In genomic region chr19:18293642-18294466, GRCh38 we compare ENCODE assay signal across 8 cellular contexts. TPM values are rescaled to one million over a fixed set of nuclear protein-coding genes. Genes with fewer than 3 reads are reported as not detected.
DNase-seq lines count a peak whose midpoint lies in the region; TF ChIP-seq lines count a peak whose summit lies in the region.

No MANE protein-coding gene starts in this region.

- H3K36me3 Mint-ChIP-seq in MCF 10A (ENCODE audit: insufficient read depth, unreplicated experiment): peaks cover 6% of the 10 kb centered on the region

- H3K4me2 ChIP-seq in mammary epithelial cell (ENCODE audit: insufficient read depth, low read depth, low read length): no peak overlapping the region

- H3K9ac ChIP-seq in mammary epithelial cell (ENCODE audit: insufficient read depth, low read length): no peak overlapping the region
- H3K9ac ChIP-seq in mucosa of stomach (ENCODE audit: low read length): peak overlapping the region; percentile 96

- no peaks in the 10 kb centered on the region for H3K27me3 Mint-ChIP-seq in MCF 10A (ENCODE audit: insufficient read depth, unreplicated experiment)

- no peaks in the 10 kb centered on the region for H4K20me1 ChIP-seq in mammary epithelial cell (ENCODE audit: insufficient read depth, low read length)

- no peaks in the 10 kb centered on the region for H3K9me3 Mint-ChIP-seq in MCF 10A (ENCODE audit: unreplicated experiment)

- peak overlapping the region; percentile 78 for H3K4me3 Mint-ChIP-seq in MCF 10A (ENCODE audit: unreplicated experiment)

- DNase-seq in MCF 10A (ENCODE audit: unreplicated experiment): no peak
- no peak for DNase-seq in mammary epithelial cell
- DNase-seq in brain microvascular endothelial cell: no peak
- no peak for DNase-seq in uterus
- no peak for DNase-seq in CD1c-positive myeloid dendritic cell (ENCODE audit: extremely low spot score)
- no peak for DNase-seq in NCI-H2171 (lab: John Stamatoyannopoulos, UW)
- no peak for DNase-seq in NCI-H1048 (lab: John Stamatoyannopoulos, UW)

- H3K4me3 ChIP-seq in mammary epithelial cell (replicated peaks in 1 of 3; ENCODE audit: insufficient read depth in 1 of 3, low read depth in 2 of 3, low read length in 3 of 3): no peak overlapping the region
- H3K4me3 ChIP-seq in brain microvascular endothelial cell (ENCODE audit: low read depth, low read length): peak overlapping the region; percentile 65
- no peak overlapping the region for H3K4me3 ChIP-seq in mucosa of stomach (ENCODE audit: low read length)
- H3K4me3 ChIP-seq in uterus: no peak overlapping the region

- no peak for TF ChIP-seq POLR2A in uterus (IDR thresholded peaks at IDR 0.05)

- H3K27ac ChIP-seq in mammary epithelial cell (ENCODE audit: insufficient read depth, low read depth, low read length) (no peak overlapping the region), brain microvascular endothelial cell (peak overlapping the region; percentile 96), uterus (peak overlapping the region; percentile 95 to 99)

- dilution Hi-C loops in mammary epithelial cell (cut with HindIII; ENCODE audit: low sequenced_read_pairs): no loop called here

- H3K9me3 ChIP-seq in mammary epithelial cell (replicated peaks; ENCODE audit: insufficient read depth, low read length): no peaks in the 10 kb centered on the region
- no peaks in the 10 kb centered on the region for H3K9me3 ChIP-seq in mucosa of stomach (ENCODE audit: control insufficient read depth, low read length)
- H3K9me3 ChIP-seq in uterus: no peaks in the 10 kb centered on the region

- CTCF ChIA-PET in MCF 10A (lab: Yijun Ruan, JAX) (interaction anchor here (0.7 to 2.7 kb wide), 4 partner anchors 8 to 34 kb away, joined by 3 to 15 read pairs (median 12); partner anchors contain the start of gene LSM4), mammary epithelial cell (lab: Charles Lee; ENCODE audit: low non-redundant PET) (no interaction called here)

- TF ChIP-seq CTCF in MCF 10A (IDR thresholded peaks at IDR 0.05; ENCODE audit: unreplicated experiment) (no peak), mammary epithelial cell (conservative IDR thresholded peaks at IDR 0.05 in 1 of 2, IDR thresholded peaks at IDR 0.05 in 1 of 2; ENCODE audit: extremely low read depth in 1 of 2, insufficient read depth in 1 of 2, low read depth in 1 of 2, low read length in 2 of 2) (no peak), brain microvascular endothelial cell (IDR thresholded peaks at IDR 0.05; ENCODE audit: low read depth, low read length, missing control alignments) (no peak), uterus (IDR thresholded peaks at IDR 0.05) (no peak)

- H3K4me1 Mint-ChIP-seq in MCF 10A (ENCODE audit: insufficient read depth, unreplicated experiment): peaks cover 19% of the 10 kb centered on the region

- H2AFZ ChIP-seq in mammary epithelial cell (ENCODE audit: low read depth, low read length): no peak overlapping the region

- WGBS in mammary epithelial cell (ENCODE audit: low coverage, missing lambda C conversion rate): 79% methylated on average over 15 of the region's 18 CpGs

- H3K27ac Mint-ChIP-seq in MCF 10A (ENCODE audit: low read depth, unreplicated experiment): peak overlapping the region; percentile 83

- H3K36me3 ChIP-seq in mammary epithelial cell (ENCODE audit: insufficient read depth, low read length): no peaks in the 10 kb centered on the region
- no peaks in the 10 kb centered on the region for H3K36me3 ChIP-seq in brain microvascular endothelial cell (replicated peaks)
- no peaks in the 10 kb centered on the region for H3K36me3 ChIP-seq in mucosa of stomach (ENCODE audit: control insufficient read depth, insufficient read depth, low read length)
- no peaks in the 10 kb centered on the region for H3K36me3 ChIP-seq in uterus

- in situ Hi-C loops in mammary epithelial cell (cut with MboI; ENCODE audit: low sequenced_read_pairs in 2 of 2) (no loop called here), brain microvascular endothelial cell (cut with HindIII; ENCODE audit: low pct_ligation_motif_present, low sequenced_read_pairs) (no loop called here)

- intact Hi-C loops in MCF 10A (cut with micrococcal nuclease): no loop called here
- intact Hi-C loops in mammary epithelial cell (cut with micrococcal nuclease): no loop called here
- intact Hi-C loops in uterus (cut with DNase I; ENCODE audit: low total_unique reads): no loop called here

- POLR2A ChIA-PET in MCF 10A (lab: Yijun Ruan, JAX): interaction anchor here (0.6 to 4.0 kb wide), 7 partner anchors 8 to 102 kb away, joined by 3 to 170 read pairs (median 15); partner anchors contain the start of genes JUND, LSM4, MPV17L2 and RAB3A

- no peaks in the 10 kb centered on the region for H3K79me2 ChIP-seq in mammary epithelial cell (ENCODE audit: insufficient read depth, low read length)

- BruUV-seq in MCF 10A (replicated peaks; lab: Mats Ljungman, UMichigan): no TSS peak
- no TSS peak for BruUV-seq in mammary epithelial cell (replicated peaks; lab: Mats Ljungman, UMichigan)

- H3K27me3 ChIP-seq in mammary epithelial cell (ENCODE audit: insufficient read depth, low read length) (no peaks in the 10 kb centered on the region), brain microvascular endothelial cell (replicated peaks) (no peaks in the 10 kb centered on the region), mucosa of stomach (ENCODE audit: control insufficient read depth, insufficient read depth, low read length) (no peaks in the 10 kb centered on the region), uterus (no peaks in the 10 kb centered on the region)

- H3K4me1 ChIP-seq in mammary epithelial cell (ENCODE audit: insufficient read depth, low read length): peaks cover 18% of the 10 kb centered on the region
- H3K4me1 ChIP-seq in mucosa of stomach (ENCODE audit: control insufficient read depth, insufficient read depth, low read length): peaks cover 31% of the 10 kb centered on the region
- peaks cover 0 to 15% of the 10 kb centered on the region in 2 donors for H3K4me1 ChIP-seq in uterus

RNA-seq across cellular contexts. Expression of gene JUND, which starts 12.4 kb away (rescaled TPM):
- 120 and 123 TPM in 2 replicates for total RNA-seq in MCF 10A (2022)
- 10 to 100 TPM; 59.6 to 74.0 TPM for total RNA-seq in mammary epithelial cell
- 30.0 TPM for polyA plus RNA-seq in mammary epithelial cell
- 4.4 TPM for polyA minus RNA-seq in mammary epithelial cell
- 100 to 1,000 TPM; 152 to 386 (median 290) TPM for total RNA-seq in uterus

RNA-seq across cellular contexts. Expression of gene IQCN, which starts 19.6 kb away (rescaled TPM):
- total RNA-seq in MCF 10A (2022) (0.26 and 0.42 TPM in 2 replicates), mammary epithelial cell (under 1 TPM; 0.19 to 0.50 TPM), uterus (10 to 100 TPM in 1 of 4 donors, 1 to 10 TPM in 3; 1.0 to 41.1 (median 3.0) TPM)
- 0.03 TPM for polyA plus RNA-seq in mammary epithelial cell
- not detected for polyA minus RNA-seq in mammary epithelial cell

RNA-seq across cellular contexts. Expression of gene LSM4, which starts 29.0 kb away (rescaled TPM):
- total RNA-seq in MCF 10A (2022): 172 and 193 TPM in 2 replicates
- 100 to 1,000 TPM; 127 to 182 TPM for total RNA-seq in mammary epithelial cell
- 215 TPM for polyA plus RNA-seq in mammary epithelial cell
- polyA minus RNA-seq in mammary epithelial cell: 63.3 TPM
- total RNA-seq in uterus: 100 to 1,000 TPM in 1 of 4 donors, 10 to 100 TPM in 2, 1 to 10 TPM in 1; 8.8 to 120 (median 64.2) TPM

RNA-seq across cellular contexts. Expression of gene PGPEP1, which starts 46.5 kb away (rescaled TPM):
- total RNA-seq in MCF 10A (2022) (6.5 and 11.9 TPM in 2 replicates), mammary epithelial cell (10 to 100 TPM; 16.3 to 18.7 TPM), uterus (10 to 100 TPM; 21.2 to 67.9 (median 38.1) TPM)
- 4.5 TPM for polyA plus RNA-seq in mammary epithelial cell
- 7.3 TPM for polyA minus RNA-seq in mammary epithelial cell
